In the genomic region with DNA sequence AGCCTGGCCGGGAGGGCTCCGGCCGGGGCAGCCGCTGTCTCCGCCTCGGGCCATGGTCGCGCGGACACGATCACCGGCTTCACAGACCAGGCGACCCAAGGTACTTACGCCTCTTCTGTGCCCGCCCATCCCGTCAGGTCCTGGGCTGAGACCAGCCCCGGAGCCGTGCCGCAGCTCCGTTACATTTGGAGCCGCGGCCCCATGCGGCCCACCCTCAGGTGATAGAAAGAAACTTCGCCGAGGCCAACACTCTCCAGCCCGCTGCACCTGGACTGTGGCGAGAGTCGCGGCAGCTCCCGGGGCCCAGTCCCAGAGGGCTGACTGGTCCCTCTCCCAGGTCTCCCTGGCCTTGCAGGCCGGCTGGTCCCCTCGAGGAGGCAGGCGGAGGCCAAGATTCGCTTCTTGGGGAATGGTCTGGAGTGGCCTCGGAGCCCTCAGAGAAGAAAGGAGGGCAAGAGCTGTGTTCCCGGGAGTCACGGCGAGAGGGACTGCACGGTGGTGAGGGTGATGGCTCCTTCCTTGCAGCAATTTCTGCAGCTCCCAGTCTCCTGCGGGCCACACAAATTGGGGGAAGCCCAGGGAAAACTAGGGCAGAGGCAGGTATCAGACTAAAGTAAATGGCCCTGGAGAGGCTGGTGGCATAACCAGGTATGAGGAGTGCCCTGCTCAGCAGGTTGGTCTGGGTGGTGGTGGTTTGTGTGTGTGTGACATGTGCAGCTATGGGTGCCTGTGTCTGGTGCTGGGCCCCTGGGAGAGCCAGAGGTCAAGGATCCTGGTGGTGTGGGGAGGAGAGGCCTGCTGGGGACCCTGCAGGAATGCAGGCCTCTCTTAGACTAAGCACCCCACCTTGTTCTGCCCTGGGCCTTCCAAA, we compare ENCODE assay signal across 8 cellular contexts. TPM values are rescaled to one million over a fixed set of nuclear protein-coding genes. Genes with fewer than 3 reads are reported as not detected.
A peak's percentile ranks its signal among the peaks of the same experiment; 100 is the strongest.
DNase-seq lines count a peak whose midpoint lies in the region; ATAC-seq lines count a peak whose summit lies in the region.

No MANE protein-coding gene starts in this region.

- no peaks in the 10 kb centered on the region for H3K9me3 Mint-ChIP-seq in stimulated activated memory B cell treated with anti-CD40 and anti-IgM and Interleukin-4, amounts not matched to agents 10 μg/mL and 1 μg/mL and 100 μg/mL, for 72 hours

- ATAC-seq in T-helper 17 cell (no peak), GM19324 (IDR thresholded peaks at IDR 0.05; ENCODE audit: low FRiP score, unreplicated experiment) (no peak)
- ATAC-seq in stimulated activated memory B cell treated with anti-CD40 and anti-IgM and Interleukin-4, amounts not matched to agents 10 μg/mL and 1 μg/mL and 100 μg/mL, for 72 hours: peak; percentile 1

- H3K36me3 Mint-ChIP-seq in T-helper 17 cell (ENCODE audit: low read depth): no peaks in the 10 kb centered on the region
- H3K36me3 Mint-ChIP-seq in stimulated activated memory B cell treated with anti-CD40 and anti-IgM and Interleukin-4, amounts not matched to agents 10 μg/mL and 1 μg/mL and 100 μg/mL, for 72 hours: no peaks in the 10 kb centered on the region

- H3K27me3 Mint-ChIP-seq in T-helper 17 cell: peaks cover 77% of the 10 kb centered on the region
- no peaks in the 10 kb centered on the region for H3K27me3 Mint-ChIP-seq in stimulated activated memory B cell treated with anti-CD40 and anti-IgM and Interleukin-4, amounts not matched to agents 10 μg/mL and 1 μg/mL and 100 μg/mL, for 72 hours

- peak overlapping the region; percentile 71 for H3K4me3 Mint-ChIP-seq in T-helper 17 cell
- H3K4me3 Mint-ChIP-seq in stimulated activated memory B cell treated with anti-CD40 and anti-IgM and Interleukin-4, amounts not matched to agents 10 μg/mL and 1 μg/mL and 100 μg/mL, for 72 hours: peak overlapping the region; percentile 67

- peak overlapping the region; percentile 45 for H3K4me3 ChIP-seq in iPS-11a (ENCODE audit: low read depth, low read length)

- DNase-seq in NCI-H146 (lab: John Stamatoyannopoulos, UW) (peak; percentile 19), NCI-H146 treated with DMSO at 0.1 percent for 48 hours (lab: John Stamatoyannopoulos, UW; ENCODE audit: unreplicated experiment) (no peak), T-helper 17 cell (no peak), T-helper 9 cell (no peak), NCI-H345 treated with DMSO at 0.1 percent for 48 hours (lab: John Stamatoyannopoulos, UW; ENCODE audit: unreplicated experiment) (no peak)

- H3K4me1 Mint-ChIP-seq in T-helper 17 cell: peaks cover 13% of the 10 kb centered on the region
- H3K4me1 Mint-ChIP-seq in stimulated activated memory B cell treated with anti-CD40 and anti-IgM and Interleukin-4, amounts not matched to agents 10 μg/mL and 1 μg/mL and 100 μg/mL, for 72 hours: peaks cover 77% of the 10 kb centered on the region

- no peaks in the 10 kb centered on the region for H3K9me3 ChIP-seq in T-helper 17 cell (ENCODE audit: control insufficient read depth, low read length, poor library complexity, severe bottlenecking)

- peak overlapping the region; percentile 47 for H3K27ac Mint-ChIP-seq in T-helper 17 cell
- peak overlapping the region; percentile 54 for H3K27ac Mint-ChIP-seq in stimulated activated memory B cell treated with anti-CD40 and anti-IgM and Interleukin-4, amounts not matched to agents 10 μg/mL and 1 μg/mL and 100 μg/mL, for 72 hours

RNA-seq across cellular contexts. Expression of gene GDF7, which starts 0.8 kb away (rescaled TPM):
- under 1 TPM; 0.16 to 0.72 TPM for total RNA-seq in T-helper 17 cell

RNA-seq across cellular contexts. Expression of gene HS1BP3, which starts 16.9 kb away (rescaled TPM):
- total RNA-seq in T-helper 17 cell: 10 to 100 TPM; 12.8 to 13.7 TPM
